ENCODE assay signal across 1 cellular context in genomic region chr1:27125125-27125524, GRCh38.
TF ChIP-seq lines count a peak whose summit lies in the region.

No MANE protein-coding gene starts in this region.

TF ChIP-seq in HEK293, 187 proteins besides CTCF, POLR2A, EP300 and RAD21 (continued from another document):
- 0 out of 2 replicates have a peak, but pooled peaks have one; percentile 31 for TF ChIP-seq ZNF600 (tag by site-specific recombination; IDR thresholded peaks at IDR 0.05)
